ENCODE assay signal across 24 cellular contexts in genomic region chr12:55074771-55075170, GRCh38. TPM values are rescaled to one million over a fixed set of nuclear protein-coding genes. Genes with fewer than 3 reads are reported as not detected.
"Had no signal": no experiment of that assay in that cellular context is flagged by ENCODE, and none has a peak within 500 bp of the region (broad histone marks: within the 10 kb centered on the region; RNA-seq: fewer than 3 reads in every experiment).

No MANE protein-coding gene starts in this region.

- DNase-seq: activated CD4-positive, alpha-beta T cell treated with anti-CD3 and anti-CD28 coated beads, Interleukin-2, amount 10 ng/mL, durations not matched to agents 7 days and 5 days; activated CD8-positive, alpha-beta T cell treated with anti-CD3 and anti-CD28 coated beads, Interleukin-2, amount 10 ng/mL, durations not matched to agents 7 days and 5 days; activated naive CD4-positive, alpha-beta T cell treated with anti-CD3 and anti-CD28 coated beads for 36 hours; activated T-cell treated with anti-CD3 and anti-CD28 coated beads, Interleukin-2, amount 50 U/mL, for 24 hours; aorta; brain microvascular endothelial cell; colonic mucosa; gastrocnemius medialis; heart right ventricle; mesendoderm; natural killer cell; pancreas; stimulated activated CD4-positive, alpha-beta T cell treated with anti-CD3 and anti-CD28 coated beads, Interleukin-4, amount 100 ng/mL, for 1 hour; stomach had no signal

- H3K9me3 Mint-ChIP-seq: activated CD4-positive, alpha-beta T cell treated with anti-CD3 and anti-CD28 coated beads, Interleukin-2, amount 10 ng/mL, durations not matched to agents 7 days and 5 days; activated naive CD4-positive, alpha-beta T cell treated with anti-CD3 and anti-CD28 coated beads for 36 hours; activated T-cell treated with anti-CD3 and anti-CD28 coated beads, Interleukin-2, amount 50 U/mL, for 24 hours; activated T-helper 2 cell treated with anti-CD3 and anti-CD28 coated beads, Interferon-gamma antibody, Interleukin-2, Interleukin-4, amounts not matched to agents 10 μg/mL and 5 μg/mL and 100 μg/mL, durations not matched to agents 14 hours and 24 hours and 36 hours; central memory CD8-positive, alpha-beta T cell; natural killer cell; T-helper 1 cell treated with Interleukin-12 subunit alpha and Interleukin-12 subunit beta and Interleukin-4 antibody, amounts not matched to agents 30 μg/mL and 1 μg/mL, for 36 hours; type B pancreatic cell had no signal

- H3K36me3 Mint-ChIP-seq: natural killer cell, type B pancreatic cell had no signal

- H3K4me3 Mint-ChIP-seq: activated CD4-positive, alpha-beta T cell treated with anti-CD3 and anti-CD28 coated beads, Interleukin-2, amount 10 ng/mL, durations not matched to agents 7 days and 5 days; activated CD8-positive, alpha-beta T cell treated with anti-CD3 and anti-CD28 coated beads, Interleukin-2, amount 10 ng/mL, durations not matched to agents 7 days and 5 days; activated naive CD4-positive, alpha-beta T cell treated with anti-CD3 and anti-CD28 coated beads for 36 hours; activated T-cell treated with anti-CD3 and anti-CD28 coated beads, Interleukin-2, amount 50 U/mL, for 24 hours; central memory CD8-positive, alpha-beta T cell; natural killer cell; T-helper 1 cell treated with Interleukin-12 subunit alpha and Interleukin-12 subunit beta and Interleukin-4 antibody, amounts not matched to agents 30 μg/mL and 1 μg/mL, for 36 hours; type B pancreatic cell had no signal

- H3K27ac Mint-ChIP-seq: activated CD4-positive, alpha-beta T cell treated with anti-CD3 and anti-CD28 coated beads, Interleukin-2, amount 10 ng/mL, durations not matched to agents 7 days and 5 days; activated CD8-positive, alpha-beta T cell treated with anti-CD3 and anti-CD28 coated beads, Interleukin-2, amount 10 ng/mL, durations not matched to agents 7 days and 5 days; activated naive CD4-positive, alpha-beta T cell treated with anti-CD3 and anti-CD28 coated beads for 36 hours; activated T-cell treated with anti-CD3 and anti-CD28 coated beads, Interleukin-2, amount 50 U/mL, for 24 hours; activated T-helper 2 cell treated with anti-CD3 and anti-CD28 coated beads, Interferon-gamma antibody, Interleukin-2, Interleukin-4, amounts not matched to agents 10 μg/mL and 5 μg/mL and 100 μg/mL, durations not matched to agents 14 hours and 24 hours and 36 hours; natural killer cell; T-helper 1 cell treated with Interleukin-12 subunit alpha and Interleukin-12 subunit beta and Interleukin-4 antibody, amounts not matched to agents 30 μg/mL and 1 μg/mL, for 36 hours; type B pancreatic cell had no signal

- ATAC-seq: activated CD4-positive, CD25-positive, alpha-beta regulatory T cell treated with anti-CD3 and anti-CD28 coated beads, Interleukin-2, amount 50 U/mL, for 24 hours; activated CD8-positive, alpha-beta T cell treated with anti-CD3 and anti-CD28 coated beads, Interleukin-2, amount 10 ng/mL, durations not matched to agents 7 days and 5 days; esophagus mucosa; gastrocnemius medialis; heart right ventricle; natural killer cell; pancreas; sciatic nerve had no signal

- H3K4me1 Mint-ChIP-seq: natural killer cell had no signal

RNA-seq across cellular contexts. Expression of gene OR9K2, which starts 51.4 kb away (rescaled TPM):
- total RNA-seq: activated CD4-positive, alpha-beta T cell treated with anti-CD3 and anti-CD28 coated beads, Interleukin-2, amount 10 ng/mL, durations not matched to agents 7 days and 5 days; activated CD8-positive, alpha-beta T cell treated with anti-CD3 and anti-CD28 coated beads, Interleukin-2, amount 10 ng/mL, durations not matched to agents 7 days and 5 days; activated naive CD4-positive, alpha-beta T cell treated with anti-CD3 and anti-CD28 coated beads for 36 hours; activated T-helper 2 cell treated with anti-CD3 and anti-CD28 coated beads, Interferon-gamma antibody, Interleukin-2, Interleukin-4, amounts not matched to agents 10 μg/mL and 5 μg/mL and 100 μg/mL, durations not matched to agents 14 hours and 24 hours and 36 hours; aorta; colonic mucosa; esophagus mucosa; gastrocnemius medialis; heart right ventricle; liver; natural killer cell; pancreas; sciatic nerve; smooth muscle cell; stomach; temporal lobe had no signal

RNA-seq across cellular contexts. Expression of gene NEUROD4, which starts 55.0 kb away (rescaled TPM):
- total RNA-seq: activated CD4-positive, alpha-beta T cell treated with anti-CD3 and anti-CD28 coated beads, Interleukin-2, amount 10 ng/mL, durations not matched to agents 7 days and 5 days; activated CD8-positive, alpha-beta T cell treated with anti-CD3 and anti-CD28 coated beads, Interleukin-2, amount 10 ng/mL, durations not matched to agents 7 days and 5 days; activated naive CD4-positive, alpha-beta T cell treated with anti-CD3 and anti-CD28 coated beads for 36 hours; activated T-helper 2 cell treated with anti-CD3 and anti-CD28 coated beads, Interferon-gamma antibody, Interleukin-2, Interleukin-4, amounts not matched to agents 10 μg/mL and 5 μg/mL and 100 μg/mL, durations not matched to agents 14 hours and 24 hours and 36 hours; aorta; colonic mucosa; esophagus mucosa; gastrocnemius medialis; heart right ventricle; liver; natural killer cell; pancreas; sciatic nerve; smooth muscle cell; stomach had no signal
